9 cellular contexts compared by ENCODE assay signal in the genomic region with DNA sequence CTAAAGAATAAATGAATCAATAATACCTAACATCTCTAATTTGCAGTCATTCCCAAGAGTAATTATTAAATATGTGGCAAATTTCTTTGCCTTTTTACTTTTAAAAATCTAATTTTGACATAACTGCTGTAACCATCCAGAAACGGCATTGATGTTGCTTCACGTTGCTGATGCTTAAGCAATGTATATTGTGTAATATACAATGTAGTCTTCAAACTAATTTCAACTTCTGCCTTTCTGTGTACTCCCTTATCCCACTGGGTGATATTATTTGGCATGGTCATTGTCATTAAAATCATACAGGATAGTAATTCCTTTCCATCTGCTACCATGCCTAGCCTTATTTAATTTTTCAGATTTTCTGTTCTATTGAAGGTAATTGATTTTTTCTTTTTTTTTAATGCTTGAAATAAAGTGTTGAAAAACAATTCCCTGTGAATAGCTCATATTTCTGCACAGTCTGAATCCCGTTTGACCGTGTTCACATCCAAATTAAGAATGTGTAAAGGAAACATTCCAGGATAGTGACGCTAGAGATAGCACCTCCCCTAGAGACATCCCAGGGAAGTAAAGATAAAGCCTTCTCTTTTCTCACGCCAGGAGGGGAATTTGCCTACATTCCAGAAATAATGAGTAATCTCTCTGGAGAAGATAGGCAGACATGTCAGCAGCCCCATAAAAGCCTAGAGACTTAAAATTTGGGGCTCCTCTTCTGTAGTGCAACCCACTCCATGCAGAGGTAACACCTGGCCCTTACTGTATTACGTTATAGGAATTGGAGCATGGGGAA. TPM values are rescaled to one million over a fixed set of nuclear protein-coding genes. Genes with fewer than 3 reads are reported as not detected.
DNase-seq lines count a peak whose midpoint lies in the region; ATAC-seq and TF ChIP-seq lines count a peak whose summit lies in the region.
"Had no signal": no experiment of that assay in that cellular context is flagged by ENCODE, and none has a peak within 500 bp of the region (broad histone marks: within the 10 kb centered on the region; RNA-seq: fewer than 3 reads in every experiment).

No MANE protein-coding gene starts in this region.

- no peaks in the 10 kb centered on the region for H3K9me3 Mint-ChIP-seq in natural killer cell treated with Interleukin-12 subunit alpha and Interleukin-12 subunit beta and Interleukin-15 and Interleukin-18, amount 100 ng/mL, for 72 hours

- H3K27me3 ChIP-seq in SK-N-SH (ENCODE audit: insufficient read depth), result no peaks in the 10 kb centered on the region

- peak overlapping the region; percentile 16 to 94; a peak in 3 of 4 replicates for H3K27ac ChIP-seq in SK-N-SH (ENCODE audit: low read depth in 2 of 2, low read length in 1 of 2)

- peaks cover 26% of the 10 kb centered on the region for H3K79me2 ChIP-seq in SK-N-SH (ENCODE audit: insufficient read depth)

- peaks cover under 1 to 3% of the 10 kb centered on the region in 2 donors for H3K4me1 Mint-ChIP-seq in natural killer cell treated with Interleukin-12 subunit alpha and Interleukin-12 subunit beta and Interleukin-15 and Interleukin-18, amount 100 ng/mL, for 72 hours (ENCODE audit: low read depth in 2 of 2)

- no peaks in the 10 kb centered on the region for H3K9me2 ChIP-seq in SK-N-SH

- TF ChIP-seq RAD21 in SK-N-SH (IDR thresholded peaks at IDR 0.05; ENCODE audit: low read length), result no peak

- peaks cover 0 to 22% of the 10 kb centered on the region in 2 experiments; a peak in 3 of 4 replicates for H3K4me1 ChIP-seq in SK-N-SH (ENCODE audit: control insufficient read depth in 1 of 2, insufficient read depth in 2 of 2, low read depth in 1 of 2, low read length in 1 of 2)

- DNase-seq in HCEC 1CT, result peak; percentile 86
- DNase-seq in SK-N-SH, result no peak
- DNase-seq in glomerular endothelial cell (ENCODE audit: extremely low read depth, low read depth, low spot score), result peak; percentile 79
- DNase-seq in renal cortical epithelial cell (ENCODE audit: low read depth), result peak; percentile 89
- DNase-seq in natural killer cell treated with Interleukin-12 subunit alpha and Interleukin-12 subunit beta and Interleukin-15 and Interleukin-18, amount 100 ng/mL, for 72 hours (ENCODE audit: low spot score), result no peak
- DNase-seq in D341Med (ENCODE audit: low spot score), result no peak
- DNase-seq in NCI-H748 treated with DMSO at 0.1 percent for 48 hours (lab: John Stamatoyannopoulos, UW), result no peak
- DNase-seq: kidney had no signal

- no peaks in the 10 kb centered on the region for H4K20me1 ChIP-seq in SK-N-SH (ENCODE audit: insufficient read depth)

- no peaks in the 10 kb centered on the region for H3K9me3 ChIP-seq in SK-N-SH

- WGBS in SK-N-SH (ENCODE audit: low lambda C conversion rate), result 30% methylated on average over 7 of the region's 7 CpGs

- H3K4me3 Mint-ChIP-seq in natural killer cell treated with Interleukin-12 subunit alpha and Interleukin-12 subunit beta and Interleukin-15 and Interleukin-18, amount 100 ng/mL, for 72 hours, result no peak overlapping the region

- no peaks in the 10 kb centered on the region for H3K27me3 Mint-ChIP-seq in natural killer cell treated with Interleukin-12 subunit alpha and Interleukin-12 subunit beta and Interleukin-15 and Interleukin-18, amount 100 ng/mL, for 72 hours

- CTCF ChIA-PET in SK-N-SH (lab: Yijun Ruan, JAX), result interaction anchor here (1.6 kb wide), 1 partner anchor 312 kb away, joined by 3 read pairs; no protein-coding TSS in a partner anchor

- no peak overlapping the region for H3K27ac Mint-ChIP-seq in natural killer cell treated with Interleukin-12 subunit alpha and Interleukin-12 subunit beta and Interleukin-15 and Interleukin-18, amount 100 ng/mL, for 72 hours

- ATAC-seq in natural killer cell treated with Interleukin-12 subunit alpha and Interleukin-12 subunit beta and Interleukin-15 and Interleukin-18, amount 100 ng/mL, for 72 hours, result no peak
- ATAC-seq in HG02870 (IDR thresholded peaks at IDR 0.05; ENCODE audit: unreplicated experiment), result no peak

- H3K4me2 ChIP-seq in SK-N-SH, result peak overlapping the region; percentile 51

- no peak for TF ChIP-seq CTCF in SK-N-SH (IDR thresholded peaks at IDR 0.05)

- peaks cover 36 to 40% of the 10 kb centered on the region in 2 experiments for H3K36me3 ChIP-seq in SK-N-SH (replicated peaks in 1 of 2; ENCODE audit: control insufficient read depth in 1 of 2, insufficient read depth in 2 of 2, low read length in 1 of 2)

- H3K9ac ChIP-seq in SK-N-SH, result peak overlapping the region; percentile 60; the same call in 1 of the 2 replicates

- POLR2A ChIA-PET in SK-N-SH (lab: Yijun Ruan, JAX), result no interaction called here

- H2AFZ ChIP-seq in SK-N-SH (ENCODE audit: low read depth), result no peak overlapping the region

- peaks cover 6% of the 10 kb centered on the region for H3K36me3 Mint-ChIP-seq in natural killer cell treated with Interleukin-12 subunit alpha and Interleukin-12 subunit beta and Interleukin-15 and Interleukin-18, amount 100 ng/mL, for 72 hours

- no peak overlapping the region for H3K4me3 ChIP-seq in SK-N-SH (ENCODE audit: low read depth in 2 of 2, low read length in 1 of 2)

- peaks cover 31% of the 10 kb centered on the region for H3F3A ChIP-seq in SK-N-SH (replicated peaks; ENCODE audit: insufficient read depth)

- TF ChIP-seq EP300 in SK-N-SH (IDR thresholded peaks at IDR 0.05; ENCODE audit: borderline replicate concordance in 1 of 2, low read depth in 1 of 2, low read length in 1 of 2), result peak in 1 of 2 experiments; percentile 74; a peak in 2 of 4 replicates

TF ChIP-seq in SK-N-SH, 30 proteins besides CTCF, POLR2A, EP300 and RAD21 (continues in another document):
- TF ChIP-seq GABPA (IDR thresholded peaks at IDR 0.05; ENCODE audit: low read depth) (no peak), CHD2 (IDR thresholded peaks at IDR 0.05; ENCODE audit: low read length, partially characterized antibody) (no peak), MEF2A (IDR thresholded peaks at IDR 0.05; ENCODE audit: borderline replicate concordance, low read depth) (no peak), MXI1 (IDR thresholded peaks at IDR 0.05; ENCODE audit: low read depth, low read length) (no peak), GATA2 (CRISPR knock-in tag; IDR thresholded peaks at IDR 0.05) (no peak), EZH2phosphoT487 (IDR thresholded peaks at IDR 0.05; ENCODE audit: borderline replicate concordance, low read depth) (no peak), POLR2AphosphoS5 (IDR thresholded peaks at IDR 0.05; ENCODE audit: low read depth, low read length) (no peak; the same call in 1 of the 2 replicates), TCF12 (IDR thresholded peaks at IDR 0.05) (peak; percentile 76), RXRA (IDR thresholded peaks at IDR 0.05; ENCODE audit: borderline replicate concordance, low read depth) (no peak)
- TF ChIP-seq, protein P1, sequence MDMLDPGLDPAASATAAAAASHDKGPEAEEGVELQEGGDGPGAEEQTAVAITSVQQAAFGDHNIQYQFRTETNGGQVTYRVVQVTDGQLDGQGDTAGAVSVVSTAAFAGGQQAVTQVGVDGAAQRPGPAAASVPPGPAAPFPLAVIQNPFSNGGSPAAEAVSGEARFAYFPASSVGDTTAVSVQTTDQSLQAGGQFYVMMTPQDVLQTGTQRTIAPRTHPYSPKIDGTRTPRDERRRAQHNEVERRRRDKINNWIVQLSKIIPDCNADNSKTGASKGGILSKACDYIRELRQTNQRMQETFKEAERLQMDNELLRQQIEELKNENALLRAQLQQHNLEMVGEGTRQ (IDR thresholded peaks at IDR 0.05; ENCODE audit: borderline replicate concordance, low read depth, low read length), result no peak
- TF ChIP-seq, protein P2, sequence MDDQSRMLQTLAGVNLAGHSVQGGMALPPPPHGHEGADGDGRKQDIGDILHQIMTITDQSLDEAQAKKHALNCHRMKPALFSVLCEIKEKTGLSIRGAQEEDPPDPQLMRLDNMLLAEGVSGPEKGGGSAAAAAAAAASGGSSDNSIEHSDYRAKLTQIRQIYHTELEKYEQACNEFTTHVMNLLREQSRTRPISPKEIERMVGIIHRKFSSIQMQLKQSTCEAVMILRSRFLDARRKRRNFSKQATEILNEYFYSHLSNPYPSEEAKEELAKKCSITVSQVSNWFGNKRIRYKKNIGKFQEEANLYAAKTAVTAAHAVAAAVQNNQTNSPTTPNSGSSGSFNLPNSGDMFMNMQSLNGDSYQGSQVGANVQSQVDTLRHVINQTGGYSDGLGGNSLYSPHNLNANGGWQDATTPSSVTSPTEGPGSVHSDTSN (IDR thresholded peaks at IDR 0.05), result peak; percentile 67
- TF ChIP-seq, protein P3, sequence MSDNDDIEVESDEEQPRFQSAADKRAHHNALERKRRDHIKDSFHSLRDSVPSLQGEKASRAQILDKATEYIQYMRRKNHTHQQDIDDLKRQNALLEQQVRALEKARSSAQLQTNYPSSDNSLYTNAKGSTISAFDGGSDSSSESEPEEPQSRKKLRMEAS (IDR thresholded peaks at IDR 0.05; ENCODE audit: low read depth), result no peak

RNA-seq across cellular contexts. Expression of a gene that starts 8.6 kb away (rescaled TPM):
- 36.2 and 46.3 TPM in 2 replicates for polyA plus RNA-seq in SK-N-SH (2012; rRNA removed)
- 57.4 and 70.0 TPM in 2 replicates for polyA plus RNA-seq in SK-N-SH (2012; cell fraction: cytosol; rRNA removed)
- 34.4 and 36.3 TPM in 2 replicates for polyA plus RNA-seq in SK-N-SH (2012; cell fraction: nucleus; rRNA removed)
- 38.7 and 40.2 TPM in 2 replicates for total RNA-seq in glomerular endothelial cell
- total RNA-seq in renal cortical epithelial cell, result 20.6 and 22.6 TPM in 2 replicates
- total RNA-seq in natural killer cell treated with Interleukin-12 subunit alpha and Interleukin-12 subunit beta and Interleukin-15 and Interleukin-18, amount 100 ng/mL, for 72 hours, result 10 to 100 TPM; 10.7 to 11.0 TPM

RNA-seq across cellular contexts. Expression of a gene that starts 12.7 kb away (rescaled TPM):
- polyA plus RNA-seq in SK-N-SH (2012; rRNA removed), result 7.3 and 8.3 TPM in 2 replicates
- 7.9 and 8.3 TPM in 2 replicates for polyA plus RNA-seq in SK-N-SH (2012; cell fraction: cytosol; rRNA removed)
- 3.8 and 4.3 TPM in 2 replicates for polyA plus RNA-seq in SK-N-SH (2012; cell fraction: nucleus; rRNA removed)
- total RNA-seq in glomerular endothelial cell (43.2 and 88.9 TPM in 2 replicates), renal cortical epithelial cell (0.70 and 8.7 TPM in 2 replicates)
- 1 to 10 TPM in 1 of 2 donors, under 1 TPM in 1; 0.39 to 1.5 TPM for total RNA-seq in natural killer cell treated with Interleukin-12 subunit alpha and Interleukin-12 subunit beta and Interleukin-15 and Interleukin-18, amount 100 ng/mL, for 72 hours

RNA-seq across cellular contexts. Expression of a gene that starts 35.1 kb away (rescaled TPM):
- polyA plus RNA-seq in SK-N-SH (2012; rRNA removed), result 13.5 and 17.2 TPM in 2 replicates
- 19.8 and 23.0 TPM in 2 replicates for polyA plus RNA-seq in SK-N-SH (2012; cell fraction: cytosol; rRNA removed)
- polyA plus RNA-seq in SK-N-SH (2012; cell fraction: nucleus; rRNA removed), result 8.3 and 19.9 TPM in 2 replicates
- 75.7 and 83.3 TPM in 2 replicates for total RNA-seq in glomerular endothelial cell
- total RNA-seq in renal cortical epithelial cell, result 105 and 132 TPM in 2 replicates
- 10 to 100 TPM; 50.5 to 73.9 TPM for total RNA-seq in natural killer cell treated with Interleukin-12 subunit alpha and Interleukin-12 subunit beta and Interleukin-15 and Interleukin-18, amount 100 ng/mL, for 72 hours

Comparison
In these comparisons a context has a peak if more than half of its experiments do, and no peak if none do; other contexts are left out.
1. DNase-seq: peak in HCEC 1CT (single experiment), glomerular endothelial cell (single experiment) and renal cortical epithelial cell (single experiment); none in SK-N-SH (single experiment), natural killer cell treated with Interleukin-12 subunit alpha and Interleukin-12 subunit beta and Interleukin-15 and Interleukin-18, amount 100 ng/mL, for 72 hours (single experiment), D341Med (single experiment) and NCI-H748 treated with DMSO at 0.1 percent for 48 hours (single experiment).